In genomic region chr3:58899159-58899952, GRCh38 we compare ENCODE assay signal across 8 cellular contexts.
DNase-seq lines count a peak whose midpoint lies in the region; ATAC-seq and TF ChIP-seq lines count a peak whose summit lies in the region.

No MANE protein-coding gene starts in this region.

- H3K9me3 ChIP-seq in Loucy (ENCODE audit: insufficient read depth, low read depth, low read length) (peaks cover 17% of the 10 kb centered on the region; the same call in 1 of the 2 replicates), lung (ENCODE audit: control insufficient read depth in 2 of 2, insufficient read depth in 1 of 2, low read length in 1 of 2) (peaks cover 0 to 5% of the 10 kb centered on the region in 2 donors)

- H3F3A ChIP-seq in Loucy (ENCODE audit: low read depth) = no peaks in the 10 kb centered on the region

- no peaks in the 10 kb centered on the region for H3K79me2 ChIP-seq in Loucy (ENCODE audit: insufficient read depth, low read length)

- peak overlapping the region; percentile 86 for H3K4me2 ChIP-seq in Loucy (ENCODE audit: low read depth, low read length, poor library complexity, severe bottlenecking)

- WGBS in lung, 2 donors = 8 to 20% methylated on average over 8 of the region's 8 CpGs

- H3K27me3 ChIP-seq in Loucy (ENCODE audit: insufficient read depth, low read length, poor library complexity, severe bottlenecking) (no peaks in the 10 kb centered on the region), lung (ENCODE audit: control insufficient read depth, insufficient read depth) (no peaks in the 10 kb centered on the region)

- H3K27ac ChIP-seq in lung (ENCODE audit: low read depth in 1 of 2, low read length in 1 of 2) = peak overlapping the region; percentile 9 to 71

- ATAC-seq in GM21717 (IDR thresholded peaks at IDR 0.05; ENCODE audit: unreplicated experiment) (peak; percentile 93), lung (ENCODE audit: insufficient read depth, low FRiP score) (peak; percentile 19)

- no peaks in the 10 kb centered on the region for H3K36me3 ChIP-seq in Loucy (ENCODE audit: insufficient read depth, low read length)
- no peaks in the 10 kb centered on the region for H3K36me3 ChIP-seq in lung (ENCODE audit: control insufficient read depth in 2 of 2, insufficient read depth in 2 of 2, low read length in 2 of 2)

- H3K9ac ChIP-seq in Loucy (ENCODE audit: low read depth, low read length, poor library complexity, severe bottlenecking) = peak overlapping the region; percentile 76

- peak; percentile 83 for DNase-seq in GDM1 (lab: John Stamatoyannopoulos, UW)
- peak; percentile 15 for DNase-seq in activated gamma-delta T cell treated with anti-CD3 and anti-CD28 coated beads, Interleukin-2, amount 50 U/mL, for 16 hours (ENCODE audit: low read depth)
- peak; percentile 49 for DNase-seq in lung (ENCODE audit: low spot score)
- DNase-seq in AML-193 (lab: John Stamatoyannopoulos, UW) = no peak
- DNase-seq in HT-29 (ENCODE audit: low spot score) = no peak
- no peak for DNase-seq in epidermal melanocyte (ENCODE audit: insufficient read length, low spot score)

- H3K4me1 ChIP-seq in Loucy (ENCODE audit: insufficient read depth, low read length, poor library complexity, severe bottlenecking) (peaks cover 42% of the 10 kb centered on the region), lung (ENCODE audit: control insufficient read depth in 2 of 2, insufficient read depth in 2 of 2, low read length in 2 of 2) (peaks cover 0 to 5% of the 10 kb centered on the region in 2 donors)

- H3K9me2 ChIP-seq in Loucy (replicated peaks; ENCODE audit: low read depth, low read length) = no peaks in the 10 kb centered on the region

- H4K20me1 ChIP-seq in Loucy (ENCODE audit: insufficient read depth, low read length, poor library complexity, severe bottlenecking) = no peaks in the 10 kb centered on the region

- H3K4me3 ChIP-seq in Loucy (ENCODE audit: low read length, poor library complexity, severe bottlenecking) (peak overlapping the region; percentile 68), lung (no peak overlapping the region)

- TF ChIP-seq CTCF in Loucy (conservative IDR thresholded peaks at IDR 0.05; ENCODE audit: low read length) = no peak
- TF ChIP-seq CTCF in lung (IDR thresholded peaks at IDR 0.05; ENCODE audit: control extremely low read depth, extremely low read depth) = no peak

- H2AFZ ChIP-seq in Loucy (ENCODE audit: low read length) = peak overlapping the region; percentile 52

Comparison
In these comparisons a context has a peak if more than half of its experiments do, and no peak if none do; other contexts are left out.
1. DNase-seq: peak in GDM1 (single experiment), activated gamma-delta T cell treated with anti-CD3 and anti-CD28 coated beads, Interleukin-2, amount 50 U/mL, for 16 hours (single experiment) and lung (single experiment); none in AML-193 (0 of 2), HT-29 (single experiment) and epidermal melanocyte (single experiment).